In genomic region chr10:42177077-42177792, GRCh38 we compare ENCODE assay signal across 19 cellular contexts.
DNase-seq lines count a peak whose midpoint lies in the region; ATAC-seq, FAIRE-seq and TF ChIP-seq lines count a peak whose summit lies in the region.
"Had no signal": no experiment of that assay in that cellular context is flagged by ENCODE, and none has a peak within 500 bp of the region (broad histone marks: within the 10 kb centered on the region; RNA-seq: fewer than 3 reads in every experiment).

No MANE protein-coding gene starts in this region.

- H3K4me2 ChIP-seq in A549, result peak overlapping the region; percentile 64

- H3K4me3 ChIP-seq in A549 (peak overlapping the region; percentile 38), esophagus muscularis mucosa (peak overlapping the region in 3 of 4 donors; percentile 13 to 32 (median 22))

- no peaks in the 10 kb centered on the region for H3K36me3 ChIP-seq in esophagus muscularis mucosa

- WGBS in A549 (ENCODE audit: missing lambda C conversion rate), result 16% methylated on average over 8 of the region's 93 CpGs
- WGBS in esophagus muscularis mucosa, result 7% methylated on average over 37 of the region's 93 CpGs

- no peak for TF ChIP-seq EP300 in A549 (IDR thresholded peaks at IDR 0.05)
- TF ChIP-seq EP300 in esophagus muscularis mucosa (IDR thresholded peaks at IDR 0.05), result no peak

- ATAC-seq in A549, result no peak
- ATAC-seq in HG02623 (IDR thresholded peaks at IDR 0.05; ENCODE audit: unreplicated experiment), result no peak
- ATAC-seq: activated T-helper 17 cell treated with anti-CD3 and anti-CD28 coated beads, Interleukin-2, amount 50 U/mL, for 72 hours; natural killer cell treated with Interleukin-12 subunit alpha and Interleukin-12 subunit beta and Interleukin-15 and Interleukin-18, amount 100 ng/mL, for 72 hours; stimulated activated naive CD8-positive, alpha-beta T cell treated with anti-CD3 and anti-CD28 coated beads, Interleukin-15, amount 100 ng/mL, for 72 hours had no signal

- DNase-seq in NCI-H748 (lab: John Stamatoyannopoulos, UW; ENCODE audit: unreplicated experiment) (peak; percentile 41), NCI-H748 treated with DMSO at 0.1 percent for 48 hours (lab: John Stamatoyannopoulos, UW) (no peak), A549 (ENCODE audit: low read depth in 1 of 2, low spot score in 1 of 2) (no peak), GM13976 (ENCODE audit: low spot score) (peak; percentile 6), esophagus muscularis mucosa (ENCODE audit: extremely low spot score) (no peak), NCI-H187 treated with DMSO at 0.1 percent for 48 hours (lab: John Stamatoyannopoulos, UW) (no peak), hepatic stellate cell (ENCODE audit: low spot score) (no peak)
- DNase-seq: DMS79 treated with DMSO at 0.1 percent for 48 hours; kidney; mammary epithelial cell; NCI-H2029 treated with DMSO at 0.1 percent for 48 hours; NCI-H510A; stimulated activated naive CD8-positive, alpha-beta T cell treated with anti-CD3 and anti-CD28 coated beads, Interleukin-15, amount 100 ng/mL, for 72 hours had no signal

- POLR2A ChIA-PET in A549 (lab: Yijun Ruan, JAX), result no interaction called here

- no peak overlapping the region for H3K27ac ChIP-seq in A549
- H3K27ac ChIP-seq in esophagus muscularis mucosa (replicated peaks in 1 of 4), result no peak overlapping the region
- H3K27ac ChIP-seq: RWPE1, VCaP had no signal

- CTCF ChIA-PET in A549 (lab: Yijun Ruan, JAX), result no interaction called here

- FAIRE-seq in A549 (lab: Jason Lieb, UNC), result no peak
- FAIRE-seq: bronchial epithelial cell, kidney had no signal

- H3K4me1 ChIP-seq in A549 (no peaks in the 10 kb centered on the region), esophagus muscularis mucosa (peaks cover 0 to 14% (median 12%) of the 10 kb centered on the region in 4 donors)

- no peak for TF ChIP-seq RAD21 in A549 (conservative IDR thresholded peaks at IDR 0.05 in 1 of 2, IDR thresholded peaks at IDR 0.05 in 1 of 2)

- H3K9me3 ChIP-seq in A549 (no peaks in the 10 kb centered on the region; the same call in 2 of the 3 replicates), esophagus muscularis mucosa (peaks cover 0 to 6% (median 1%) of the 10 kb centered on the region in 4 donors)

- intact Hi-C loops in esophagus muscularis mucosa (cut with DNase I), result no loop called here

- TF ChIP-seq CTCF in A549 (IDR thresholded peaks at IDR 0.05), result no peak
- TF ChIP-seq CTCF in GM13976 (IDR thresholded peaks at IDR 0.05; ENCODE audit: borderline replicate concordance, control extremely low read depth, extremely low read depth, insufficient read depth, missing control alignments), result no peak
- no peak for TF ChIP-seq CTCF in esophagus muscularis mucosa (IDR thresholded peaks at IDR 0.05)

- in situ Hi-C loops in GM13976 (cut with MboI; ENCODE audit: low sequenced_read_pairs, unreplicated experiment), result no loop called here

- H3K27me3 ChIP-seq in esophagus muscularis mucosa, result peaks cover 0 to 51% (median 10%) of the 10 kb centered on the region in 4 donors

- TF ChIP-seq POLR2A in A549 (IDR thresholded peaks at IDR 0.05; ENCODE audit: low read length) (no peak), esophagus muscularis mucosa (IDR thresholded peaks at IDR 0.05; ENCODE audit: low read depth) (no peak)

TF ChIP-seq in A549, 52 proteins besides CTCF, POLR2A, EP300 and RAD21:
- TF ChIP-seq FOXS1 (CRISPR knock-in tag; IDR thresholded peaks at IDR 0.05) (no peak), ZFP36 (IDR thresholded peaks at IDR 0.05; ENCODE audit: borderline replicate concordance, partially characterized antibody) (no peak), CHD2 (IDR thresholded peaks at IDR 0.05; ENCODE audit: low read length, partially characterized antibody) (no peak), PHF8 (IDR thresholded peaks at IDR 0.05; ENCODE audit: borderline replicate concordance, low read depth) (no peak), ATOH8 (CRISPR knock-in tag; IDR thresholded peaks at IDR 0.05; ENCODE audit: low read depth) (no peak), ZC3H11A (IDR thresholded peaks at IDR 0.05) (no peak), HDAC2 (IDR thresholded peaks at IDR 0.05) (no peak)

Comparison
In these comparisons a context has a peak if more than half of its experiments do, and no peak if none do; other contexts are left out.
1. DNase-seq: peak in NCI-H748 (single experiment) and GM13976 (single experiment); none in NCI-H748 treated with DMSO at 0.1 percent for 48 hours (single experiment), A549 (0 of 2), esophagus muscularis mucosa (single experiment), NCI-H187 treated with DMSO at 0.1 percent for 48 hours (single experiment) and hepatic stellate cell (single experiment).